ENCODE assay signal across 1 cellular context in genomic region chr1:155226910-155227260, GRCh38.
TF ChIP-seq lines count a peak whose summit lies in the region.

No MANE protein-coding gene starts in this region.

TF ChIP-seq in K562, 482 proteins besides CTCF, POLR2A, EP300 and RAD21 (continued from another document and continues in another):
- no peak for TF ChIP-seq ZNF140 (CRISPR knock-in tag; IDR thresholded peaks at IDR 0.05)
- no peak for TF ChIP-seq RBM15 (IDR thresholded peaks at IDR 0.05; ENCODE audit: insufficient read depth, low read length)
- TF ChIP-seq ZSCAN29 (IDR thresholded peaks at IDR 0.05), result peak; percentile 45; the same call in 1 of the 2 replicates
- TF ChIP-seq ATF4 (CRISPR knock-in tag; IDR thresholded peaks at IDR 0.05), result no peak
- no peak for TF ChIP-seq GABPB2 (CRISPR knock-in tag; conservative IDR thresholded peaks at IDR 0.05)
- TF ChIP-seq KDM4B (IDR thresholded peaks at IDR 0.05; ENCODE audit: borderline replicate concordance in 2 of 2, low read depth in 1 of 2), result no peak
- peak; percentile 91 for TF ChIP-seq L3MBTL2 (IDR thresholded peaks at IDR 0.05)
- 0 out of 2 replicates have a peak, but pooled peaks have one; percentile 37 for TF ChIP-seq SMARCC2 (IDR thresholded peaks at IDR 0.05; ENCODE audit: low read depth)
- no peak for TF ChIP-seq XRCC4 (IDR thresholded peaks at IDR 0.05; ENCODE audit: extremely low read depth, insufficient read depth, insufficient read length)
- TF ChIP-seq CLOCK (CRISPR knock-in tag; IDR thresholded peaks at IDR 0.05; ENCODE audit: borderline replicate concordance), result no peak
- peak; percentile 3 for TF ChIP-seq BRD9 (IDR thresholded peaks at IDR 0.05; ENCODE audit: low read depth, partially characterized antibody)
- TF ChIP-seq ZNF143 (CRISPR knock-in tag; IDR thresholded peaks at IDR 0.05), result 0 out of 2 replicates have a peak, but pooled peaks have one; percentile 41
- no peak for TF ChIP-seq MXI1 (IDR thresholded peaks at IDR 0.05; ENCODE audit: low read depth, low read length)
- no peak for TF ChIP-seq CREB1 (IDR thresholded peaks at IDR 0.05)
- no peak; the same call in 1 of the 2 replicates for TF ChIP-seq CREB1 (CRISPR knock-in tag; IDR thresholded peaks at IDR 0.05)
- peak in 1 of 2 experiments; percentile 82; a peak in 3 of 4 replicates for TF ChIP-seq MNT (conservative IDR thresholded peaks at IDR 0.05)
- TF ChIP-seq BRD4 (IDR thresholded peaks at IDR 0.05), result peak; percentile 35; the same call in 1 of the 2 replicates
- TF ChIP-seq E2F6 (IDR thresholded peaks at IDR 0.05; ENCODE audit: borderline replicate concordance in 1 of 2, extremely low read depth in 1 of 2, insufficient read depth in 1 of 2, insufficient read length in 1 of 2, low read depth in 1 of 2, low read length in 1 of 2, poor library complexity in 1 of 2, severe bottlenecking in 1 of 2), result peak; percentile 84 to 94
- no peak for TF ChIP-seq ZBTB26 (CRISPR knock-in tag; IDR thresholded peaks at IDR 0.05)
- TF ChIP-seq ZBTB11 (CRISPR knock-in tag; IDR thresholded peaks at IDR 0.05), result no peak
- TF ChIP-seq ARID3A (IDR thresholded peaks at IDR 0.05; ENCODE audit: borderline replicate concordance, low read depth, low read length), result no peak
- 0 out of 2 replicates have a peak, but pooled peaks have one; percentile 32 for TF ChIP-seq ZNF644 (tag; IDR thresholded peaks at IDR 0.05; ENCODE audit: low read depth)
- TF ChIP-seq IRF1 (CRISPR knock-in tag; IDR thresholded peaks at IDR 0.05; ENCODE audit: borderline replicate concordance), result 0 out of 2 replicates have a peak, but pooled peaks have one; percentile 73
- peak; percentile 33; the same call in 1 of the 2 replicates for TF ChIP-seq SIN3B (IDR thresholded peaks at IDR 0.05; ENCODE audit: low read depth)
- no peak for TF ChIP-seq RBM39 (optimal IDR thresholded peaks at IDR 0.05; ENCODE audit: low read depth, low read length)
- TF ChIP-seq TBL1XR1 (IDR thresholded peaks at IDR 0.05; ENCODE audit: low read length in 2 of 2), result 0 out of 4 replicates have a peak, but pooled peaks of 1 of the 2 experiments have one; percentile 0
- peak; percentile 76 for TF ChIP-seq EP400 (IDR thresholded peaks at IDR 0.05)
- no peak for TF ChIP-seq PCBP1 (IDR thresholded peaks at IDR 0.05; ENCODE audit: low read depth, low read length, poor library complexity, severe bottlenecking)
- TF ChIP-seq KDM1A (IDR thresholded peaks at IDR 0.05), result peak in 1 of 2 experiments; percentile 5; a peak in 1 of 4 replicates
- TF ChIP-seq RBBP5 (IDR thresholded peaks at IDR 0.05; ENCODE audit: borderline replicate concordance, insufficient read depth, low read length, poor library complexity, severe bottlenecking), result peak; percentile 16
- no peak for TF ChIP-seq ZNF134 (CRISPR knock-in tag; conservative IDR thresholded peaks at IDR 0.05)
- TF ChIP-seq ZNF280A (IDR thresholded peaks at IDR 0.05; ENCODE audit: low read depth, partially characterized antibody), result no peak
- no peak for TF ChIP-seq BCLAF1 (IDR thresholded peaks at IDR 0.05; ENCODE audit: borderline replicate concordance in 1 of 2, control insufficient read depth in 1 of 2, low read depth in 2 of 2, low read length in 1 of 2)
- TF ChIP-seq HSF4 (CRISPR knock-in tag; IDR thresholded peaks at IDR 0.05; ENCODE audit: borderline replicate concordance), result no peak
- peak; percentile 9; the same call in 1 of the 2 replicates for TF ChIP-seq MYC (IDR thresholded peaks at IDR 0.05; ENCODE audit: low read depth, low read length)
- peak; percentile 73; the same call in 1 of the 2 replicates for TF ChIP-seq MYC (CRISPR knock-in tag; IDR thresholded peaks at IDR 0.05; ENCODE audit: borderline replicate concordance, low read depth)
